8 cellular contexts compared by ENCODE assay signal in the genomic region with DNA sequence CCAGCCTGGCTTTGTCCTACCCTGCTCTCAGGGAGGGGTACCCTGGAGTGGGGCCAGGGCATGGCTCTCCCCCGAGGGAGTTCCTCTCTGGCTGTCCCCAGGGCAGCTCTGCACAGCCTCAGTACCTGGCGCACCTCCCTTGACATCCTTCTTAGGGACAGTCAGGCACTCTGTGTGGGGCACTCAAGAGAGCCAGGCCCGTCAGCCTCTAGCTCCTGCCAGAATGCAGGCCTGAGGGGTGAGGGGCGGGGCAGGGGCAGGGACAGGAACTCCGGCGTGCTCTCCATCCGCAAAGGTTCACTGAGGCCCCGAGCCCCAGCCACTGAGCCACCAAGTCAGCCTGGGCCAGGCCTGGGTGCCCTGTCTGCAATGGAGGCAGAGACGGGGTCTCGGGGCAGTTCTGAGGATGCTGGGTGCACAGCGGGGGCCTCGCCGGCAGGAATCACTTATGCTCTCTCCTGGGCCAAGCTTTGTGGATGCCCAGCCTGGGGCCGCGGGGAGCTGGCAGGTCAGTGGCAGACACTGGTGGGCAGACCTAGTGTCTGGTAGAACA. TPM values are rescaled to one million over a fixed set of nuclear protein-coding genes. Genes with fewer than 3 reads are reported as not detected.
DNase-seq lines count a peak whose midpoint lies in the region; ATAC-seq and TF ChIP-seq lines count a peak whose summit lies in the region.

No MANE protein-coding gene starts in this region.

- peaks cover 30% of the 10 kb centered on the region for H3K4me1 Mint-ChIP-seq in WTC11
- H3K4me1 Mint-ChIP-seq in immature natural killer cell: peaks cover 42 to 43% of the 10 kb centered on the region in 2 donors
- peaks cover 18% of the 10 kb centered on the region for H3K4me1 Mint-ChIP-seq in type B pancreatic cell (ENCODE audit: unreplicated experiment)
- no peaks in the 10 kb centered on the region for H3K4me1 Mint-ChIP-seq in Caco-2 (ENCODE audit: low read depth, unreplicated experiment)

- POLR2A ChIA-PET in WTC11 (lab: Charles Lee): no interaction called here
- POLR2A ChIA-PET in Caco-2 (lab: Charles Lee): no interaction called here

- H3K36me3 Mint-ChIP-seq in WTC11 (peaks cover 32% of the 10 kb centered on the region), immature natural killer cell (peaks cover 7 to 16% (median 12%) of the 10 kb centered on the region in 3 donors), type B pancreatic cell (peaks cover 19% of the 10 kb centered on the region), Caco-2 (ENCODE audit: insufficient read depth, unreplicated experiment) (peaks cover 18% of the 10 kb centered on the region)

- H3K27me3 ChIP-seq in H7 (ENCODE audit: control insufficient read depth, insufficient read depth, low read length) (no peaks in the 10 kb centered on the region), Caco-2 (replicated peaks; ENCODE audit: control insufficient read depth, insufficient read depth, low read length) (no peaks in the 10 kb centered on the region)

- peak overlapping the region; percentile 67 for H3K4me3 Mint-ChIP-seq in WTC11
- peak overlapping the region; percentile 86 to 93 (median 91) for H3K4me3 Mint-ChIP-seq in immature natural killer cell
- peak overlapping the region; percentile 79 for H3K4me3 Mint-ChIP-seq in type B pancreatic cell
- no peak overlapping the region for H3K4me3 Mint-ChIP-seq in Caco-2 (ENCODE audit: unreplicated experiment)

- no peaks in the 10 kb centered on the region for H3K4me1 ChIP-seq in Caco-2

- CTCF ChIA-PET in WTC11 (lab: Charles Lee) (interaction anchor here (0.5 to 2.2 kb wide), 9 partner anchors 10 to 478 kb away, joined by 3 to 18 read pairs (median 5); partner anchors contain the start of gene LIMK1), Caco-2 (lab: Charles Lee) (no interaction called here)

- TF ChIP-seq CTCF in GM12865 (IDR thresholded peaks at IDR 0.05; ENCODE audit: insufficient read depth, low read depth, low read length, missing control alignments): no peak
- TF ChIP-seq CTCF in WTC11 (IDR thresholded peaks at IDR 0.05): no peak
- no peak for TF ChIP-seq CTCF in type B pancreatic cell (conservative IDR thresholded peaks at IDR 0.05)
- no peak for TF ChIP-seq CTCF in Caco-2 (IDR thresholded peaks at IDR 0.05; ENCODE audit: insufficient read depth in 1 of 2, low read depth in 1 of 2, low read length in 1 of 2, severe bottlenecking in 1 of 2, unreplicated experiment in 1 of 2)

- H3K9me3 Mint-ChIP-seq in WTC11 (peaks cover 9% of the 10 kb centered on the region), immature natural killer cell (no peaks in the 10 kb centered on the region), type B pancreatic cell (no peaks in the 10 kb centered on the region), Caco-2 (ENCODE audit: unreplicated experiment) (no peaks in the 10 kb centered on the region)

- no peaks in the 10 kb centered on the region for H3K27me3 Mint-ChIP-seq in WTC11 (ENCODE audit: low read depth)
- H3K27me3 Mint-ChIP-seq in immature natural killer cell (ENCODE audit: low read depth in 3 of 3): peaks cover 10 to 14% (median 13%) of the 10 kb centered on the region in 3 donors
- H3K27me3 Mint-ChIP-seq in type B pancreatic cell: no peaks in the 10 kb centered on the region
- H3K27me3 Mint-ChIP-seq in Caco-2 (ENCODE audit: insufficient read depth, unreplicated experiment): no peaks in the 10 kb centered on the region

- H3K4me3 ChIP-seq in GM12865 (ENCODE audit: low read depth, low read length) (peak overlapping the region; percentile 86), H7 (ENCODE audit: insufficient read depth, low read depth, low read length) (no peak overlapping the region), Caco-2 (ENCODE audit: low read depth, low read length) (no peak overlapping the region)

- intact Hi-C loops in Caco-2 (cut with micrococcal nuclease; ENCODE audit: unreplicated experiment): no loop called here

- peak overlapping the region; percentile 98 for H3K27ac Mint-ChIP-seq in WTC11
- H3K27ac Mint-ChIP-seq in immature natural killer cell: peak overlapping the region; percentile 96 to 100 (median 98)
- H3K27ac Mint-ChIP-seq in type B pancreatic cell: peak overlapping the region; percentile 83
- no peak overlapping the region for H3K27ac Mint-ChIP-seq in Caco-2 (ENCODE audit: unreplicated experiment)

- DNase-seq in GM12865 (ENCODE audit: low read depth) (peak; percentile 32), H7 (peak; percentile 79), WTC11 (ENCODE audit: low spot score) (no peak), immature natural killer cell (no peak), type B pancreatic cell (ENCODE audit: extremely low spot score, unreplicated experiment) (no peak), Caco-2 (no peak), NCI-H2196 treated with DMSO at 0.1 percent for 48 hours (lab: John Stamatoyannopoulos, UW; ENCODE audit: unreplicated experiment) (no peak)
- DNase-seq in effector CD4-positive, alpha-beta T cell: no peak

- H3K36me3 ChIP-seq in H7 (replicated peaks; ENCODE audit: control insufficient read depth, insufficient read depth, low read length) (peaks cover 16% of the 10 kb centered on the region), Caco-2 (ENCODE audit: control insufficient read depth, insufficient read depth, low read length) (peaks cover 2% of the 10 kb centered on the region; the same call in 1 of the 2 replicates)

- peak; percentile 10 for ATAC-seq in WTC11

- no peaks in the 10 kb centered on the region for H3K9me3 ChIP-seq in Caco-2

- BruUV-seq in Caco-2 (replicated peaks; lab: Mats Ljungman, UMichigan): no TSS peak

TF ChIP-seq in WTC11, 78 proteins besides CTCF, POLR2A, EP300 and RAD21 (continues in another document):
- no peak for TF ChIP-seq NR3C1 (CRISPR knock-in tag; conservative IDR thresholded peaks at IDR 0.05; ENCODE audit: low read depth)
- no peak for TF ChIP-seq HMGXB4 (CRISPR knock-in tag; IDR thresholded peaks at IDR 0.05)
- TF ChIP-seq AR (CRISPR knock-in tag; IDR thresholded peaks at IDR 0.05): no peak

RNA-seq across cellular contexts. Expression of gene LIMK1, which starts 10.1 kb away (rescaled TPM):
- total RNA-seq in H7 (2014; rRNA removed; shearing (Covaris generic)): 99.4 and 108 TPM in 2 replicates
- total RNA-seq in WTC11 (2021) (85.4 to 92.1 TPM (median 90.6 TPM) in 3 replicates), type B pancreatic cell (ENCODE audit: low replicate concordance) (34.6 and 46.6 TPM in 2 replicates), Caco-2 (2022) (30.6 and 31.4 TPM in 2 replicates)
- 10 to 100 TPM in 2 of 3 donors, 1 to 10 TPM in 1; 8.2 to 38.1 (median 18.8) TPM for polyA plus RNA-seq in immature natural killer cell

Comparison
In these comparisons a context has a peak if more than half of its experiments do, and no peak if none do; other contexts are left out.
1. DNase-seq: peak in GM12865 (single experiment) and H7 (single experiment); none in WTC11 (single experiment), immature natural killer cell (0 of 3), type B pancreatic cell (single experiment), Caco-2 (0 of 2), NCI-H2196 treated with DMSO at 0.1 percent for 48 hours (single experiment) and effector CD4-positive, alpha-beta T cell (single experiment).